Comparison of ENCODE assay signal across 22 cellular contexts in genomic region chr12:115880238-115880637, GRCh38.
"Had no signal": no experiment of that assay in that cellular context is flagged by ENCODE, and none has a peak within 500 bp of the region (broad histone marks: within the 10 kb centered on the region; RNA-seq: fewer than 3 reads in every experiment).

No MANE protein-coding gene starts in this region.

- H3K27ac ChIP-seq: coronary artery, dorsolateral prefrontal cortex, esophagus muscularis mucosa, foreskin keratinocyte, gastroesophageal sphincter, heart left ventricle, hepatocyte, lower lobe of right lung had no signal

- H3K4me3 ChIP-seq: coronary artery, dorsolateral prefrontal cortex, esophagus muscularis mucosa, gastroesophageal sphincter, heart left ventricle, hepatocyte, lower lobe of right lung, mucosa of descending colon had no signal

- H3K4me3 Mint-ChIP-seq: immature natural killer cell, mesothelial cell of epicardium had no signal

- H3K36me3 ChIP-seq: esophagus muscularis mucosa, gastroesophageal sphincter, heart left ventricle, lower lobe of right lung had no signal

- H3K36me3 Mint-ChIP-seq: immature natural killer cell, mesothelial cell of epicardium had no signal

- ATAC-seq: foreskin keratinocyte, gastroesophageal sphincter, heart left ventricle, left colon, left lobe of liver, left ventricle myocardium superior, lower lobe of right lung, mucosa of descending colon had no signal

- H3K9me3 Mint-ChIP-seq: immature natural killer cell had no signal

- H3K9me3 ChIP-seq: lower lobe of right lung, mucosa of descending colon had no signal

- H3K79me2 ChIP-seq: hepatocyte had no signal

- DNase-seq: dermis blood vessel endothelial cell; dorsolateral prefrontal cortex; effector CD4-positive, alpha-beta T cell; effector memory CD4-positive, alpha-beta T cell; foreskin keratinocyte; heart left ventricle; hypothalamus; immature natural killer cell; islet precursor cell; kidney; kidney glomerular epithelial cell; left colon; left ventricle myocardium superior; lower lobe of right lung; mesenchymal stem cell; mucosa of descending colon had no signal

- H2AFZ ChIP-seq: hepatocyte had no signal

- H3K4me2 ChIP-seq: hepatocyte had no signal

- H3K27ac Mint-ChIP-seq: immature natural killer cell, mesothelial cell of epicardium had no signal

- H3K4me1 Mint-ChIP-seq: immature natural killer cell had no signal

- H3K4me1 ChIP-seq: esophagus muscularis mucosa, foreskin keratinocyte, gastroesophageal sphincter, heart left ventricle, lower lobe of right lung had no signal

- H3K27me3 ChIP-seq: hepatocyte had no signal
